Comparison of ENCODE assay signal across 26 cellular contexts in the genomic region with DNA sequence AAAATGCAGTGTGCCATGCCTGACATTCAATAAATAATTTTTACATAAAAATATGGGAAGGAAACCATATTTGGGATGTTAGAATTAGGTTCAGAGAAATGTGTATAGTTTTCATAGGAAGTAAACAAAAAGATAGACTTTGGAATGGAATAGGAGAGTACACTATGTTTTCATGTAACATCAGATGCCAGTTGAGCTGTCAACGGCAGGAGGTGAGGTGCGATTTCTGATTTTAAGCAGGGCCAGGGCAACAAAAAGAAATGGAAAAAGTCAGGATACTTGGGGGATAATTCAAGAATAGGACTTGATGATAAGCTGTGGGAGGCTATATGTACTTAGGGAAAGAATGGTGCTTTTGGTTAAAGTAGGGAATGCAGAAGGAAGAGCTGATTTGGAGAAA.
"Had no signal": no experiment of that assay in that cellular context is flagged by ENCODE, and none has a peak within 500 bp of the region (broad histone marks: within the 10 kb centered on the region; RNA-seq: fewer than 3 reads in every experiment).

No MANE protein-coding gene starts in this region.

- H3K4me3 ChIP-seq: heart right ventricle, hepatocyte, lung, neural progenitor cell, pancreas, prostate gland, sigmoid colon, spleen, suprapubic skin, thoracic aorta, tibial artery, upper lobe of right lung had no signal

- H3K9me3 ChIP-seq: heart right ventricle, neutrophil, pancreas, prostate gland, sigmoid colon, spleen, suprapubic skin, thoracic aorta, tibial artery, upper lobe of right lung had no signal

- H3K4me1 ChIP-seq: pancreas, prostate gland, spleen, suprapubic skin, upper lobe of right lung had no signal

- DNase-seq: islet precursor cell; mesendoderm; naive B cell; natural killer cell; nephron progenitor cell; pancreas; posterior cingulate gyrus; retina; sigmoid colon; small intestine; spleen; stimulated activated CD4-positive, alpha-beta T cell treated with anti-CD3 and anti-CD28 coated beads, Interleukin-4, amount 100 ng/mL, for 24 hours; stimulated activated naive CD4-positive, alpha-beta T cell; tibial artery; trophoblast cell; upper lobe of right lung had no signal

- ATAC-seq: left lobe of liver; natural killer cell; pancreas; stimulated activated effector memory CD8-positive, alpha-beta T cell treated with anti-CD3 and anti-CD28 coated beads, Interleukin-12 subunit alpha, Interleukin-12 subunit beta, amount 100 ng/mL, for 72 hours; upper lobe of right lung had no signal

- H3K27me3 ChIP-seq: heart right ventricle, hepatocyte, neural progenitor cell, neutrophil, pancreas, sigmoid colon, spleen, suprapubic skin, tibial artery, upper lobe of right lung had no signal

- H3K27ac ChIP-seq: hepatocyte, neural progenitor cell, neutrophil, pancreas, prostate gland, sigmoid colon, spleen, suprapubic skin, thoracic aorta, tibial artery, upper lobe of right lung had no signal

- H3K36me3 ChIP-seq: heart right ventricle, neural progenitor cell, neutrophil, pancreas, prostate gland, sigmoid colon, spleen, suprapubic skin, thoracic aorta, tibial artery, upper lobe of right lung had no signal
